In genomic region chr9:9747787-9748186, GRCh38 we compare ENCODE assay signal across 25 cellular contexts.
DNase-seq lines count a peak whose midpoint lies in the region; ATAC-seq and TF ChIP-seq lines count a peak whose summit lies in the region.
"Had no signal": no experiment of that assay in that cellular context is flagged by ENCODE, and none has a peak within 500 bp of the region (broad histone marks: within the 10 kb centered on the region; RNA-seq: fewer than 3 reads in every experiment).

No MANE protein-coding gene starts in this region.

- no peak overlapping the region for H3K27ac ChIP-seq in brain microvascular endothelial cell
- H3K27ac ChIP-seq: body of pancreas, coronary artery, thoracic aorta had no signal

- DNase-seq in HS-5 (ENCODE audit: low read depth) (peak; percentile 22), brain microvascular endothelial cell (peak; percentile 10), glomerular visceral epithelial cell (ENCODE audit: extremely low spot score) (peak; percentile 41), activated gamma-delta T cell treated with Interleukin-2 at 50 U/mL for 16 hours (no peak), nephron progenitor cell (no peak)
- DNase-seq: activated CD4-positive, alpha-beta T cell treated with anti-CD3 and anti-CD28 coated beads for 36 hours; activated T-cell treated with anti-CD3 and anti-CD28 coated beads, Interleukin-2, amount 50 U/mL, for 72 hours; body of pancreas; EL; HCEC 1CT; left cardiac atrium; mesendoderm; naive thymus-derived CD8-positive, alpha-beta T cell; NCI-H1436; NCI-H524; posterior cingulate gyrus; Right ventricle myocardium superior; stimulated activated CD4-positive, alpha-beta T cell treated with anti-CD3 and anti-CD28 coated beads, Interleukin-1b, Interleukin-23, amount 100 ng/mL, for 48 hours had no signal

- no peak overlapping the region for H3K4me3 Mint-ChIP-seq in nephron progenitor cell
- H3K4me3 Mint-ChIP-seq: activated CD4-positive, alpha-beta T cell treated with anti-CD3 and anti-CD28 coated beads for 36 hours; activated T-cell treated with anti-CD3 and anti-CD28 coated beads, Interleukin-2, amount 50 U/mL, for 72 hours; naive thymus-derived CD8-positive, alpha-beta T cell; stimulated activated memory B cell treated with anti-CD40 and anti-IgM and Interleukin-4, amounts not matched to agents 10 μg/mL and 1 μg/mL and 100 μg/mL, for 72 hours had no signal

- in situ Hi-C loops in brain microvascular endothelial cell (cut with HindIII; ENCODE audit: low pct_ligation_motif_present, low sequenced_read_pairs) = no loop called here

- peaks cover 5% of the 10 kb centered on the region for H3K4me1 Mint-ChIP-seq in nephron progenitor cell
- H3K4me1 Mint-ChIP-seq: activated CD4-positive, alpha-beta T cell treated with anti-CD3 and anti-CD28 coated beads for 36 hours; naive thymus-derived CD8-positive, alpha-beta T cell; stimulated activated memory B cell treated with anti-CD40 and anti-IgM and Interleukin-4, amounts not matched to agents 10 μg/mL and 1 μg/mL and 100 μg/mL, for 72 hours had no signal

- H3K36me3 Mint-ChIP-seq in nephron progenitor cell (ENCODE audit: low read depth) = no peaks in the 10 kb centered on the region
- H3K36me3 Mint-ChIP-seq: activated naive CD4-positive, alpha-beta T cell treated with anti-CD3 and anti-CD28 coated beads, Interleukin-2, amount 50 U/mL, for 72 hours; naive thymus-derived CD8-positive, alpha-beta T cell; stimulated activated memory B cell treated with anti-CD40 and anti-IgM and Interleukin-4, amounts not matched to agents 10 μg/mL and 1 μg/mL and 100 μg/mL, for 72 hours had no signal

- no peak overlapping the region for H3K27ac Mint-ChIP-seq in nephron progenitor cell
- H3K27ac Mint-ChIP-seq: activated CD4-positive, alpha-beta T cell treated with anti-CD3 and anti-CD28 coated beads for 36 hours; activated naive CD4-positive, alpha-beta T cell treated with anti-CD3 and anti-CD28 coated beads, Interleukin-2, amount 50 U/mL, for 72 hours; activated T-cell treated with anti-CD3 and anti-CD28 coated beads, Interleukin-2, amount 50 U/mL, for 72 hours; B cell; stimulated activated memory B cell treated with anti-CD40 and anti-IgM and Interleukin-4, amounts not matched to agents 10 μg/mL and 1 μg/mL and 100 μg/mL, for 72 hours had no signal

- no peaks in the 10 kb centered on the region for H3K36me3 ChIP-seq in brain microvascular endothelial cell (replicated peaks)
- H3K36me3 ChIP-seq: thoracic aorta had no signal

- H3K27me3 Mint-ChIP-seq in nephron progenitor cell (ENCODE audit: low read depth, poor library complexity) = no peaks in the 10 kb centered on the region
- H3K27me3 Mint-ChIP-seq: activated CD4-positive, alpha-beta T cell treated with anti-CD3 and anti-CD28 coated beads for 36 hours; naive thymus-derived CD8-positive, alpha-beta T cell; stimulated activated memory B cell treated with anti-CD40 and anti-IgM and Interleukin-4, amounts not matched to agents 10 μg/mL and 1 μg/mL and 100 μg/mL, for 72 hours had no signal

- TF ChIP-seq CTCF in brain microvascular endothelial cell (IDR thresholded peaks at IDR 0.05; ENCODE audit: low read depth, low read length, missing control alignments) = no peak
- TF ChIP-seq CTCF in nephron progenitor cell (IDR thresholded peaks at IDR 0.05) = no peak

- no peak overlapping the region for H3K4me3 ChIP-seq in brain microvascular endothelial cell (ENCODE audit: low read depth, low read length)
- H3K4me3 ChIP-seq: body of pancreas, coronary artery, thoracic aorta had no signal

- no peaks in the 10 kb centered on the region for H3K27me3 ChIP-seq in brain microvascular endothelial cell (replicated peaks)
- H3K27me3 ChIP-seq: body of pancreas had no signal

- no peaks in the 10 kb centered on the region for H3K9me3 Mint-ChIP-seq in nephron progenitor cell
- H3K9me3 Mint-ChIP-seq: stimulated activated memory B cell treated with anti-CD40 and anti-IgM and Interleukin-4, amounts not matched to agents 10 μg/mL and 1 μg/mL and 100 μg/mL, for 72 hours had no signal

- ATAC-seq in GM21786 (IDR thresholded peaks at IDR 0.05; ENCODE audit: unreplicated experiment) = no peak
- ATAC-seq in HG03196 (IDR thresholded peaks at IDR 0.05; ENCODE audit: unreplicated experiment) = no peak
- ATAC-seq: activated CD4-positive, alpha-beta T cell treated with anti-CD3 and anti-CD28 coated beads for 36 hours; activated naive CD4-positive, alpha-beta T cell treated with anti-CD3 and anti-CD28 coated beads, Interleukin-2, amount 50 U/mL, for 72 hours; activated T-cell treated with anti-CD3 and anti-CD28 coated beads, Interleukin-2, amount 50 U/mL, for 72 hours; body of pancreas; left cardiac atrium; naive thymus-derived CD8-positive, alpha-beta T cell; stimulated activated memory B cell treated with anti-CD40 and anti-IgM and Interleukin-4, amounts not matched to agents 10 μg/mL and 1 μg/mL and 100 μg/mL, for 72 hours had no signal

Comparison
In these comparisons a context has a peak if more than half of its experiments do, and no peak if none do; other contexts are left out.
1. DNase-seq: peak in HS-5 (single experiment), brain microvascular endothelial cell (single experiment) and glomerular visceral epithelial cell (single experiment); none in activated gamma-delta T cell treated with Interleukin-2 at 50 U/mL for 16 hours (single experiment) and nephron progenitor cell (single experiment).